Comparison of ENCODE assay signal across 30 cellular contexts in the genomic region with DNA sequence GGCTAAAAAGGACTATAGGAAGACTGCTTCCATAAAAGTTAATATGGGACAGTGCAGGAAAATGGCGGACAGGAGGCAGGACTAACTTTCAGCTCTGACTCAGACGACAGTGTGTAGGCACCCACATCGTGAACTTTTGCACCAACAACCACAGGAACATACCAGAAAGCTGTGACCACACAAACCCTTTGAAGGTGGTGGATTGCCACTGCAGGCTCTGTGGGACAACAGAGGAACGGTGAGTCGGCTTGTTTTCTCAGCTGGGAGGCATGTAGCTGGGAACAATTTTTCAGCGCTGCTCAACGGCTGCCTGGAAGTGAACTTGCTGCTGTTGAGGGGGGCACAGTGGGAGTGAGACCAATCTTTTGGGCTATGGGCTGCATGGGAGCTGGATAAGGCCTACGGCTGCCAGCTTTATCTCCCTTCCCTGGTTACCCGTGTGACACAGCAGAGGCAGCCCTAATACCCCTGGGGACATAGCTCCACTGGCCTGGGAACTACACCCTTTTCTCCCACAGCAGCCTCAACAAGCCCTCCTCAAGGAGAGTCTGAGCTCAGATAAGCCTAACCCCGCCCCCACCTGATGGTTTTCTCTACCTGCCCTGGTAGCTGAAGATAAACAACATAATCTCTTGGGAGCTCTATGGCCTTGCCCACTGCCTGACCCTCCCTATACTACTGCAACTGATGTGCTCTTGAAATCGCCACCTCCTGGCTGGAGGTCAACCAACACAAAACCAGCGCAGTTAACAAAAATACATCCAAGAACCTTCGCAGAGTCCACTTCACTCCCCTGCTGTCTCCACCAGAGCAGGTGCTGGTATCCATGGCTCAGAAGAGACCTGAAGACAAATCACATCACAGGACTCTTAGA.
A peak's percentile ranks its signal among the peaks of the same experiment; 100 is the strongest.
DNase-seq lines count a peak whose midpoint lies in the region; ATAC-seq, FAIRE-seq and TF ChIP-seq lines count a peak whose summit lies in the region.
"Had no signal": no experiment of that assay in that cellular context is flagged by ENCODE, and none has a peak within 500 bp of the region (broad histone marks: within the 10 kb centered on the region; RNA-seq: fewer than 3 reads in every experiment).

No MANE protein-coding gene starts in this region.

- H3K4me1 Mint-ChIP-seq in GM23338 = no peaks in the 10 kb centered on the region
- H3K4me1 Mint-ChIP-seq: activated naive CD4-positive, alpha-beta T cell treated with anti-CD3 and anti-CD28 coated beads, Interleukin-2, amount 50 U/mL, for 24 hours; activated T-helper 17 cell treated with anti-CD3 and anti-CD28 coated beads, Interleukin-2, amount 50 U/mL, for 72 hours; naive thymus-derived CD8-positive, alpha-beta T cell; stimulated activated memory B cell treated with anti-CD40 and anti-IgM and Interleukin-4, amounts not matched to agents 10 μg/mL and 1 μg/mL and 100 μg/mL, for 72 hours had no signal

- no peaks in the 10 kb centered on the region for H3K9me2 ChIP-seq in GM23338 (ENCODE audit: insufficient read depth)
- H3K9me2 ChIP-seq: SK-N-SH had no signal

- no peaks in the 10 kb centered on the region for H3K27me3 Mint-ChIP-seq in GM23338 (ENCODE audit: insufficient read depth, low read depth, poor library complexity)
- H3K27me3 Mint-ChIP-seq: activated naive CD4-positive, alpha-beta T cell treated with anti-CD3 and anti-CD28 coated beads, Interleukin-2, amount 50 U/mL, for 24 hours; activated T-helper 17 cell treated with anti-CD3 and anti-CD28 coated beads, Interleukin-2, amount 50 U/mL, for 72 hours; naive thymus-derived CD8-positive, alpha-beta T cell; stimulated activated memory B cell treated with anti-CD40 and anti-IgM and Interleukin-4, amounts not matched to agents 10 μg/mL and 1 μg/mL and 100 μg/mL, for 72 hours had no signal

- no peak overlapping the region for H3K27ac ChIP-seq in GM23338 (ENCODE audit: low read depth)
- H3K27ac ChIP-seq in brain microvascular endothelial cell = peak overlapping the region; percentile 88
- no peak overlapping the region for H3K27ac ChIP-seq in ascending aorta
- H3K27ac ChIP-seq: left lung, testis, vagina had no signal

- intact Hi-C loops in ascending aorta (cut with DNase I) = no loop called here

- no peak overlapping the region for H3K4me3 Mint-ChIP-seq in GM23338
- H3K4me3 Mint-ChIP-seq: activated naive CD4-positive, alpha-beta T cell treated with anti-CD3 and anti-CD28 coated beads, Interleukin-2, amount 50 U/mL, for 24 hours; activated T-helper 17 cell treated with anti-CD3 and anti-CD28 coated beads, Interleukin-2, amount 50 U/mL, for 72 hours; naive thymus-derived CD8-positive, alpha-beta T cell; stimulated activated memory B cell treated with anti-CD40 and anti-IgM and Interleukin-4, amounts not matched to agents 10 μg/mL and 1 μg/mL and 100 μg/mL, for 72 hours had no signal

- ATAC-seq in GM23338 = no peak
- no peak for ATAC-seq in GM18498 (IDR thresholded peaks at IDR 0.05; ENCODE audit: unreplicated experiment)
- ATAC-seq in HG03045 (IDR thresholded peaks at IDR 0.05; ENCODE audit: unreplicated experiment) = no peak
- ATAC-seq: activated T-helper 17 cell treated with anti-CD3 and anti-CD28 coated beads, Interleukin-2, amount 50 U/mL, for 72 hours; left lung; naive thymus-derived CD8-positive, alpha-beta T cell; stimulated activated memory B cell treated with anti-CD40 and anti-IgM and Interleukin-4, amounts not matched to agents 10 μg/mL and 1 μg/mL and 100 μg/mL, for 72 hours had no signal

- TF ChIP-seq CTCF in GM23338 (conservative IDR thresholded peaks at IDR 0.05; ENCODE audit: low read depth in 2 of 2) (peak in 1 of 2 experiments; percentile 18; a peak in 1 of 4 replicates), brain microvascular endothelial cell (IDR thresholded peaks at IDR 0.05; ENCODE audit: low read depth, low read length, missing control alignments) (no peak), ascending aorta (IDR thresholded peaks at IDR 0.05) (no peak)

- FAIRE-seq in RCC 7860 (lab: Jason Lieb, UNC) = no peak
- FAIRE-seq: HTR-8/SVneo had no signal

- H2AFZ ChIP-seq in GM23338 = no peak overlapping the region; the same call in 1 of the 2 replicates
- H2AFZ ChIP-seq in neuron (ENCODE audit: low read depth, low read length) = peak overlapping the region; percentile 20

- H3K4me1 ChIP-seq in GM23338 (ENCODE audit: insufficient read depth) (no peaks in the 10 kb centered on the region), neuron (ENCODE audit: insufficient read depth, low read length) (no peaks in the 10 kb centered on the region), ascending aorta (no peaks in the 10 kb centered on the region)
- H3K4me1 ChIP-seq: Caco-2, left lung, testis, vagina had no signal

- no peak overlapping the region for H3K27ac Mint-ChIP-seq in GM23338
- H3K27ac Mint-ChIP-seq: activated naive CD4-positive, alpha-beta T cell treated with anti-CD3 and anti-CD28 coated beads, Interleukin-2, amount 50 U/mL, for 24 hours; activated T-helper 17 cell treated with anti-CD3 and anti-CD28 coated beads, Interleukin-2, amount 50 U/mL, for 72 hours; naive thymus-derived CD8-positive, alpha-beta T cell; stimulated activated memory B cell treated with anti-CD40 and anti-IgM and Interleukin-4, amounts not matched to agents 10 μg/mL and 1 μg/mL and 100 μg/mL, for 72 hours had no signal

- H3K79me2 ChIP-seq in GM23338 (replicated peaks; ENCODE audit: insufficient read depth) = no peaks in the 10 kb centered on the region

- H3K27me3 ChIP-seq in GM23338 (ENCODE audit: insufficient read depth) (no peaks in the 10 kb centered on the region), brain microvascular endothelial cell (replicated peaks) (no peaks in the 10 kb centered on the region), neuron (ENCODE audit: insufficient read depth, low read length) (no peaks in the 10 kb centered on the region), ascending aorta (no peaks in the 10 kb centered on the region)
- H3K27me3 ChIP-seq: left lung, testis, vagina had no signal

- no peaks in the 10 kb centered on the region for H3F3A ChIP-seq in GM23338 (replicated peaks; ENCODE audit: low read depth)

- in situ Hi-C loops in brain microvascular endothelial cell (cut with HindIII; ENCODE audit: low pct_ligation_motif_present, low sequenced_read_pairs) = no loop called here

- H3K9me3 Mint-ChIP-seq in GM23338 = no peaks in the 10 kb centered on the region
- H3K9me3 Mint-ChIP-seq: stimulated activated memory B cell treated with anti-CD40 and anti-IgM and Interleukin-4, amounts not matched to agents 10 μg/mL and 1 μg/mL and 100 μg/mL, for 72 hours had no signal

- no peaks in the 10 kb centered on the region for H4K20me1 ChIP-seq in GM23338 (replicated peaks; ENCODE audit: insufficient read depth)

- DNase-seq in GM23338 (ENCODE audit: low spot score) = peak; percentile 2
- DNase-seq in RCC 7860 (ENCODE audit: low spot score) = peak; percentile 7
- DNase-seq in brain microvascular endothelial cell = peak; percentile 94
- no peak for DNase-seq in glomerular visceral epithelial cell (ENCODE audit: extremely low spot score)
- DNase-seq in ascending aorta (ENCODE audit: low spot score in 2 of 2) = no peak
- DNase-seq: activated CD4-positive, alpha-beta T cell treated with anti-CD3 and anti-CD28 coated beads, Interleukin-2, amount 50 U/mL, for 4 hours; activated CD4-positive, CD25-positive, alpha-beta regulatory T cell; activated CD8-positive, alpha-beta memory T cell treated with anti-CD3 and anti-CD28 coated beads, Interleukin-2, amount 50 U/mL, for 4 hours; C1 segment of cervical spinal cord; Caco-2; DMS79 treated with DMSO at 0.1 percent for 48 hours; head of caudate nucleus; KG1; left lung; midbrain; MV-4-11; naive thymus-derived CD8-positive, alpha-beta T cell; NCI-H2171 treated with DMSO at 0.1 percent for 48 hours; NCI-H524 treated with DMSO at 0.1 percent for 48 hours; SK-N-SH; stimulated activated CD4-positive, alpha-beta T cell treated with anti-CD3 and anti-CD28 coated beads, Interleukin-4, amount 100 ng/mL, for 1 hour; testis had no signal

- H3K4me3 ChIP-seq in GM23338 (no peak overlapping the region), brain microvascular endothelial cell (ENCODE audit: low read depth, low read length) (no peak overlapping the region), neuron (ENCODE audit: low read length) (no peak overlapping the region), ascending aorta (no peak overlapping the region)
- H3K4me3 ChIP-seq: left lung, vagina had no signal

- no peak overlapping the region for H3K4me2 ChIP-seq in GM23338
- H3K4me2 ChIP-seq: SK-N-SH had no signal

- H3K9me3 ChIP-seq in neuron (ENCODE audit: low read length) = no peaks in the 10 kb centered on the region
- no peaks in the 10 kb centered on the region for H3K9me3 ChIP-seq in ascending aorta
- H3K9me3 ChIP-seq: Caco-2, SK-N-SH, testis, vagina had no signal

- H3K36me3 ChIP-seq in GM23338 (ENCODE audit: insufficient read depth) = no peaks in the 10 kb centered on the region
- no peaks in the 10 kb centered on the region for H3K36me3 ChIP-seq in brain microvascular endothelial cell (replicated peaks)
- no peaks in the 10 kb centered on the region for H3K36me3 ChIP-seq in neuron (ENCODE audit: insufficient read depth, low read length)
- H3K36me3 ChIP-seq in ascending aorta = no peaks in the 10 kb centered on the region
- H3K36me3 ChIP-seq: left lung, vagina had no signal

- H3K36me3 Mint-ChIP-seq in GM23338 (ENCODE audit: low read depth) = no peaks in the 10 kb centered on the region; the same call in 2 of the 3 replicates
- H3K36me3 Mint-ChIP-seq: activated naive CD4-positive, alpha-beta T cell treated with anti-CD3 and anti-CD28 coated beads, Interleukin-2, amount 50 U/mL, for 24 hours; naive thymus-derived CD8-positive, alpha-beta T cell; stimulated activated memory B cell treated with anti-CD40 and anti-IgM and Interleukin-4, amounts not matched to agents 10 μg/mL and 1 μg/mL and 100 μg/mL, for 72 hours had no signal

TF ChIP-seq in GM23338, 12 proteins besides CTCF, POLR2A, EP300 and RAD21 (continues in another document):
- no peak for TF ChIP-seq CREB1 (CRISPR knock-in tag; IDR thresholded peaks at IDR 0.05; ENCODE audit: low read depth)
- no peak for TF ChIP-seq ZNF331 (CRISPR knock-in tag; IDR thresholded peaks at IDR 0.05; ENCODE audit: low read depth)
- TF ChIP-seq JUNB (IDR thresholded peaks at IDR 0.05; ENCODE audit: unreplicated experiment) = no peak
- no peak for TF ChIP-seq ZNF114 (CRISPR knock-in tag; IDR thresholded peaks at IDR 0.05)

Comparison
In these comparisons a context has a peak if more than half of its experiments do, and no peak if none do; other contexts are left out.
1. DNase-seq: peak in GM23338 (single experiment), RCC 7860 (single experiment) and brain microvascular endothelial cell (single experiment); none in glomerular visceral epithelial cell (single experiment) and ascending aorta (0 of 2).